ENCODE assay signal across 1 cellular context in the genomic region with DNA sequence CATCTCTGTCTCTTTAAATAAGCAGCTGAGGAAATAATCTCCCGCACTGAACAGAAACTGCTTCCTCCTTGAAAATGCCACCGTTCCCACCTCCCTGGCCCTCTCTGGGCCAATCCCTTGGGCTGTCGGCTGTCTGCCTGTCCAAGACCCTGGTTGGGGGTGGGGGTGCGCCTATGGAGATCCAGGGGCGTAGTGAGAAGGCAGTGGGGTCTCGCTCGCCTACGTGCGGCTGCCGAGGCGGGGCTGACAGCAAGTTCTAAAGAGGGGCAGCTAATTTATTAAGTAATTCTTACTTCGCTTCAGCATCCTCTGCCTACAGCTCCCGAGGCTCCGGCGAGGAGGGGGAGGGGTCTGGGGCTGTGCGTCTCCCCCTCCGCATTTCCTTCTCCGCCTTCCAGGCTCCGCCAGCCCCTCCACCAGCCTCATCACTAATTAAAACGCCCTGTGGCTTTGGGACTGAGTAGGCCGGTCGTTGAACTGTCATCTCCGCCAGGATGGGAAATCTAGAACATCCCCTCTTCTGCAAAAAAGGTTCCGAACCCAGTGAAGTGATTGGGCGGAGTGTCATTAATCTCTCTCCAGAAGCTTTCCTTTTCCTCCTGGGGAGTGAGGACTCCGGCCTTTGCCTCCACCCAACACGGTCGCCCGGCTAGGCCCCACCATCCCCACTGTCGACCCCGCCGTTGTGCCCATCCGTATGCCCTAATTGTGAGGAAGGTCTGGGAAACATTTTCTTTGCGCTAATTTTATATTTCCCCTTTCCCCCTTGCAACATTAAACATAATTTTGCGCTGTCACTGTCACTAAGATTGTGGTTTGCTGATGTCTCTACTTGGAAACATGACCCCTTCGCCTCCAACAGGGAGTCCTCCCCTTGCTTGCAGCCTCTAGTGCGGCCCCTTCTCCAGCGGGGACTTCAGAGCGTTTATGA.
TF ChIP-seq lines count a peak whose summit lies in the region.

No MANE protein-coding gene starts in this region.

TF ChIP-seq in K562, 482 proteins besides CTCF, POLR2A, EP300 and RAD21 (continued from another document and continues in another):
- TF ChIP-seq, protein P1, sequence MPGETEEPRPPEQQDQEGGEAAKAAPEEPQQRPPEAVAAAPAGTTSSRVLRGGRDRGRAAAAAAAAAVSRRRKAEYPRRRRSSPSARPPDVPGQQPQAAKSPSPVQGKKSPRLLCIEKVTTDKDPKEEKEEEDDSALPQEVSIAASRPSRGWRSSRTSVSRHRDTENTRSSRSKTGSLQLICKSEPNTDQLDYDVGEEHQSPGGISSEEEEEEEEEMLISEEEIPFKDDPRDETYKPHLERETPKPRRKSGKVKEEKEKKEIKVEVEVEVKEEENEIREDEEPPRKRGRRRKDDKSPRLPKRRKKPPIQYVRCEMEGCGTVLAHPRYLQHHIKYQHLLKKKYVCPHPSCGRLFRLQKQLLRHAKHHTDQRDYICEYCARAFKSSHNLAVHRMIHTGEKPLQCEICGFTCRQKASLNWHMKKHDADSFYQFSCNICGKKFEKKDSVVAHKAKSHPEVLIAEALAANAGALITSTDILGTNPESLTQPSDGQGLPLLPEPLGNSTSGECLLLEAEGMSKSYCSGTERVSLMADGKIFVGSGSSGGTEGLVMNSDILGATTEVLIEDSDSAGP (CRISPR knock-in tag; IDR thresholded peaks at IDR 0.05): no peak
- TF ChIP-seq GABPB2 (CRISPR knock-in tag; conservative IDR thresholded peaks at IDR 0.05) (no peak), ZNF586 (CRISPR knock-in tag; conservative IDR thresholded peaks at IDR 0.05) (no peak), ZNF449 (CRISPR knock-in tag; IDR thresholded peaks at IDR 0.05) (no peak), ZNF146 (CRISPR knock-in tag; IDR thresholded peaks at IDR 0.05; ENCODE audit: unreplicated experiment) (no peak), U2AF2 (optimal IDR thresholded peaks at IDR 0.05; ENCODE audit: low read depth, low read length) (no peak), ZNF347 (CRISPR knock-in tag; IDR thresholded peaks at IDR 0.05; ENCODE audit: low read depth) (no peak), ZZZ3 (IDR thresholded peaks at IDR 0.05) (no peak), RUNX1 (IDR thresholded peaks at IDR 0.05; ENCODE audit: low read depth) (no peak), ZBED1 (IDR thresholded peaks at IDR 0.05) (no peak), ZBTB7A (IDR thresholded peaks at IDR 0.05; ENCODE audit: borderline replicate concordance, control insufficient read depth, low read depth, low read length) (peak; percentile 24; the same call in 1 of the 2 replicates), SP2 (IDR thresholded peaks at IDR 0.05; ENCODE audit: extremely low read depth, low read depth, low read length, poor library complexity, severe bottlenecking) (no peak), KDM4B (IDR thresholded peaks at IDR 0.05; ENCODE audit: borderline replicate concordance in 2 of 2, low read depth in 1 of 2) (no peak), BCL6 (CRISPR knock-in tag; IDR thresholded peaks at IDR 0.05) (no peak), MED1 (CRISPR knock-in tag; IDR thresholded peaks at IDR 0.05; ENCODE audit: borderline replicate concordance) (no peak), SMAD2 (IDR thresholded peaks at IDR 0.05; ENCODE audit: low read depth, low read length) (no peak), POLR2G (IDR thresholded peaks at IDR 0.05; ENCODE audit: low read depth, low read length) (peak; percentile 44), NR2C2 (CRISPR knock-in tag; IDR thresholded peaks at IDR 0.05) (no peak), NR2C2 (tag; IDR thresholded peaks at IDR 0.05) (no peak), DIDO1 (tag; IDR thresholded peaks at IDR 0.05; ENCODE audit: low read depth) (no peak), RCOR1 (IDR thresholded peaks at IDR 0.05; ENCODE audit: borderline replicate concordance in 1 of 2, low read depth in 2 of 2, low read length in 2 of 2) (no peak), HNRNPL (IDR thresholded peaks at IDR 0.05; ENCODE audit: low read depth, low read length) (no peak), LARP7 (IDR thresholded peaks at IDR 0.05) (no peak), ARNT (IDR thresholded peaks at IDR 0.05) (no peak), IRF9 (tag; IDR thresholded peaks at IDR 0.05) (no peak), XRCC5 (IDR thresholded peaks at IDR 0.05; ENCODE audit: low read depth, low read length) (no peak), MAFG (tag; conservative IDR thresholded peaks at IDR 0.05) (peak; percentile 36; the same call in 1 of the 2 replicates), DPF2 (IDR thresholded peaks at IDR 0.05) (0 out of 2 replicates have a peak, but pooled peaks have one; percentile 21), MEIS2 (IDR thresholded peaks at IDR 0.05; ENCODE audit: partially characterized antibody) (peak; percentile 58), PBX2 (CRISPR knock-in tag; IDR thresholded peaks at IDR 0.05; ENCODE audit: low read depth) (no peak), PBX2 (tag; conservative IDR thresholded peaks at IDR 0.05; ENCODE audit: low read depth) (0 out of 2 replicates have a peak, but pooled peaks have one; percentile 26), ZBTB33 (CRISPR knock-in tag; IDR thresholded peaks at IDR 0.05) (peak; percentile 49; the same call in 1 of the 2 replicates), NFE2 (IDR thresholded peaks at IDR 0.05; ENCODE audit: low read depth) (peak; percentile 69), ZNF175 (CRISPR knock-in tag; IDR thresholded peaks at IDR 0.05; ENCODE audit: low read depth) (no peak), IFI16 (CRISPR knock-in tag; IDR thresholded peaks at IDR 0.05) (no peak)
- TF ChIP-seq, protein P2, sequence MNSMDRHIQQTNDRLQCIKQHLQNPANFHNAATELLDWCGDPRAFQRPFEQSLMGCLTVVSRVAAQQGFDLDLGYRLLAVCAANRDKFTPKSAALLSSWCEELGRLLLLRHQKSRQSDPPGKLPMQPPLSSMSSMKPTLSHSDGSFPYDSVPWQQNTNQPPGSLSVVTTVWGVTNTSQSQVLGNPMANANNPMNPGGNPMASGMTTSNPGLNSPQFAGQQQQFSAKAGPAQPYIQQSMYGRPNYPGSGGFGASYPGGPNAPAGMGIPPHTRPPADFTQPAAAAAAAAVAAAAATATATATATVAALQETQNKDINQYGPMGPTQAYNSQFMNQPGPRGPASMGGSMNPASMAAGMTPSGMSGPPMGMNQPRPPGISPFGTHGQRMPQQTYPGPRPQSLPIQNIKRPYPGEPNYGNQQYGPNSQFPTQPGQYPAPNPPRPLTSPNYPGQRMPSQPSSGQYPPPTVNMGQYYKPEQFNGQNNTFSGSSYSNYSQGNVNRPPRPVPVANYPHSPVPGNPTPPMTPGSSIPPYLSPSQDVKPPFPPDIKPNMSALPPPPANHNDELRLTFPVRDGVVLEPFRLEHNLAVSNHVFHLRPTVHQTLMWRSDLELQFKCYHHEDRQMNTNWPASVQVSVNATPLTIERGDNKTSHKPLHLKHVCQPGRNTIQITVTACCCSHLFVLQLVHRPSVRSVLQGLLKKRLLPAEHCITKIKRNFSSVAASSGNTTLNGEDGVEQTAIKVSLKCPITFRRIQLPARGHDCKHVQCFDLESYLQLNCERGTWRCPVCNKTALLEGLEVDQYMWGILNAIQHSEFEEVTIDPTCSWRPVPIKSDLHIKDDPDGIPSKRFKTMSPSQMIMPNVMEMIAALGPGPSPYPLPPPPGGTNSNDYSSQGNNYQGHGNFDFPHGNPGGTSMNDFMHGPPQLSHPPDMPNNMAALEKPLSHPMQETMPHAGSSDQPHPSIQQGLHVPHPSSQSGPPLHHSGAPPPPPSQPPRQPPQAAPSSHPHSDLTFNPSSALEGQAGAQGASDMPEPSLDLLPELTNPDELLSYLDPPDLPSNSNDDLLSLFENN (IDR thresholded peaks at IDR 0.05; ENCODE audit: low read depth in 2 of 2, low read length in 2 of 2): no peak
